In the genomic region with DNA sequence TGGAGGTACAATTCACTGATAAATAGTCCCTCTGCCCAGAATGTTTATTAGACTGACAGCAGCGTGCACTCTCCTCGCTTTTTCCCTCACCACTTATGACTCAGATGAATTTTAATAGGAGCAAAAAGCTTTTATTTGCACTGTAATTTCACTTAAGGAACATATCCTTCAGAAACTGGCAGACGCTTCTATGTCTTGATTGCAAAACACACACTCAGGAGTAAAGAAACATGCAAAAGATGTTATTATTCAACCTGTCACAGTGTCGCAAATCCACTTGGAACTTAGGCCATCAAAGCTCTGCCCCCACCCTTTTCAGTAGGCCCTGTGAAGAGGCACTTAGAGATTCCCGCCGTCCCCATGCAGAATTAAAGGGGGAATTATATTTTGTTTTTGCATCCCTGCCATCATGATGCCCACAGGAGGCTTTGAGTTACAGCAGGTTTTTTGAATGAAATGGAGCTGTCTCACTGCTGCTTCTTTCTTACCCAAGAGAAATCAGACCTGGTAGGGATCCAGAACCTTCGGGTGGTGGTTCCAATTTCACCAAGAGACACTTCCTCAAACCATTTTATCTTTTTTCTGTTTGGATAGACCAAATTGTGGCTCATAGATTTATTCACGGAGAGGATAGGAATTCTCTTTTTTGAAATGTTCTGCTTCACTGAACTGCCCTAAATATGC, we compare ENCODE assay signal across 11 cellular contexts.
A peak's percentile ranks its signal among the peaks of the same experiment; 100 is the strongest.
DNase-seq lines count a peak whose midpoint lies in the region; ATAC-seq, FAIRE-seq and TF ChIP-seq lines count a peak whose summit lies in the region.
"Had no signal": no experiment of that assay in that cellular context is flagged by ENCODE, and none has a peak within 500 bp of the region (broad histone marks: within the 10 kb centered on the region; RNA-seq: fewer than 3 reads in every experiment).

No MANE protein-coding gene starts in this region.

- POLR2A ChIA-PET in HEK293 (lab: Yijun Ruan, JAX) = no interaction called here
- POLR2A ChIA-PET in WTC11 (lab: Charles Lee) = no interaction called here

- H3K4me3 ChIP-seq in HEK293 (ENCODE audit: low read depth, low read length) (no peak overlapping the region), neutrophil (ENCODE audit: low read depth in 1 of 2, low read length in 1 of 2) (no peak overlapping the region), pancreas (no peak overlapping the region)

- no peaks in the 10 kb centered on the region for H3K9me3 Mint-ChIP-seq in WTC11
- H3K9me3 Mint-ChIP-seq: activated naive CD8-positive, alpha-beta T cell treated with anti-CD3 and anti-CD28 coated beads for 36 hours had no signal

- ATAC-seq in WTC11 (no peak), pancreas (no peak)

- CTCF ChIA-PET in HEK293 (lab: Yijun Ruan, JAX) (interaction anchor here (0.6 to 2.8 kb wide), 10 partner anchors 14 to 858 kb away, joined by 3 to 19 read pairs (median 4); no protein-coding TSS in a partner anchor), WTC11 (lab: Charles Lee) (interaction anchor here (0.7 to 6.8 kb wide), 23 partner anchors 12 to 914 kb away, joined by 3 to 45 read pairs (median 5); a partner anchor contains a TSS)

- intact Hi-C loops in pancreas (cut with DNase I) = loop anchor here in 2 of 3 donors (10.0 kb wide), 1 partner anchor 599 kb away; no protein-coding TSS in a partner anchor

- no peak for FAIRE-seq in pancreas (lab: Jason Lieb, UNC)
- FAIRE-seq: keratinocyte had no signal

- H3K4me1 Mint-ChIP-seq in WTC11 = peaks cover 96% of the 10 kb centered on the region

- DNase-seq in NCI-H2029 treated with DMSO at 0.1 percent for 48 hours (lab: John Stamatoyannopoulos, UW) = peak; percentile 18
- no peak for DNase-seq in WTC11 (ENCODE audit: low spot score)
- DNase-seq in foreskin melanocyte = no peak
- DNase-seq in hippocampal formation (lab: John Stamatoyannopoulos, UW) = no peak
- DNase-seq in pancreas = no peak
- no peak for DNase-seq in ecto neural progenitor cell (ENCODE audit: low spot score)

- H3K36me3 ChIP-seq in HEK293 (ENCODE audit: control insufficient read depth in 2 of 2, insufficient read depth in 1 of 2, low read length in 2 of 2) (no peaks in the 10 kb centered on the region), neutrophil (no peaks in the 10 kb centered on the region), pancreas (no peaks in the 10 kb centered on the region)

- H3K27me3 ChIP-seq in neutrophil (no peaks in the 10 kb centered on the region), pancreas (no peaks in the 10 kb centered on the region)

- H3K27ac ChIP-seq in HEK293 (ENCODE audit: extremely low read depth, low read depth, low read length) = no peak overlapping the region
- H3K27ac ChIP-seq in neutrophil = peak overlapping the region; percentile 62
- no peak overlapping the region for H3K27ac ChIP-seq in pancreas
- H3K27ac ChIP-seq: epithelial cell of prostate had no signal

- H3K36me3 Mint-ChIP-seq in WTC11 = no peaks in the 10 kb centered on the region
- H3K36me3 Mint-ChIP-seq: activated naive CD8-positive, alpha-beta T cell treated with anti-CD3 and anti-CD28 coated beads for 36 hours had no signal

- TF ChIP-seq CTCF in HEK293 (tag by site-specific recombination; IDR thresholded peaks at IDR 0.05) (no peak), WTC11 (IDR thresholded peaks at IDR 0.05) (no peak), neutrophil (IDR thresholded peaks at IDR 0.05) (no peak), pancreas (IDR thresholded peaks at IDR 0.05) (no peak)

- H3K9me3 ChIP-seq in HEK293 (ENCODE audit: control insufficient read depth, insufficient read depth, low read depth, low read length) (no peaks in the 10 kb centered on the region), neutrophil (no peaks in the 10 kb centered on the region), pancreas (no peaks in the 10 kb centered on the region)

- H3K27me3 Mint-ChIP-seq in WTC11 (ENCODE audit: low read depth) = no peaks in the 10 kb centered on the region
- H3K27me3 Mint-ChIP-seq: activated naive CD8-positive, alpha-beta T cell treated with anti-CD3 and anti-CD28 coated beads for 36 hours had no signal

- peak overlapping the region; percentile 84 for H3K27ac Mint-ChIP-seq in WTC11
- H3K27ac Mint-ChIP-seq: activated naive CD8-positive, alpha-beta T cell treated with anti-CD3 and anti-CD28 coated beads for 36 hours had no signal

- WGBS in pancreas, 2 donors = 57 to 60% methylated on average over 8 of the region's 8 CpGs

- H3K4me1 ChIP-seq in HEK293 (ENCODE audit: control insufficient read depth, insufficient read depth, low read length) (no peaks in the 10 kb centered on the region), neutrophil (ENCODE audit: control insufficient read depth in 1 of 2, insufficient read depth in 1 of 2, low read depth in 1 of 2, low read length in 1 of 2) (peaks cover 57% of the 10 kb centered on the region in 2 experiments), pancreas (peaks cover 6 to 26% (median 23%) of the 10 kb centered on the region in 3 donors)

- no peak overlapping the region for H3K4me3 Mint-ChIP-seq in WTC11
- H3K4me3 Mint-ChIP-seq: activated naive CD8-positive, alpha-beta T cell treated with anti-CD3 and anti-CD28 coated beads for 36 hours had no signal

TF ChIP-seq in HEK293, 187 proteins besides CTCF, POLR2A, EP300 and RAD21 (continues in another document):
- TF ChIP-seq, protein P1, sequence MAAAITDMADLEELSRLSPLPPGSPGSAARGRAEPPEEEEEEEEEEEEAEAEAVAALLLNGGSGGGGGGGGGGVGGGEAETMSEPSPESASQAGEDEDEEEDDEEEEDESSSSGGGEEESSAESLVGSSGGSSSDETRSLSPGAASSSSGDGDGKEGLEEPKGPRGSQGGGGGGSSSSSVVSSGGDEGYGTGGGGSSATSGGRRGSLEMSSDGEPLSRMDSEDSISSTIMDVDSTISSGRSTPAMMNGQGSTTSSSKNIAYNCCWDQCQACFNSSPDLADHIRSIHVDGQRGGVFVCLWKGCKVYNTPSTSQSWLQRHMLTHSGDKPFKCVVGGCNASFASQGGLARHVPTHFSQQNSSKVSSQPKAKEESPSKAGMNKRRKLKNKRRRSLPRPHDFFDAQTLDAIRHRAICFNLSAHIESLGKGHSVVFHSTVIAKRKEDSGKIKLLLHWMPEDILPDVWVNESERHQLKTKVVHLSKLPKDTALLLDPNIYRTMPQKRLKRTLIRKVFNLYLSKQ (tag by site-specific recombination; IDR thresholded peaks at IDR 0.05; ENCODE audit: borderline replicate concordance) = no peak
- TF ChIP-seq, protein P2, sequence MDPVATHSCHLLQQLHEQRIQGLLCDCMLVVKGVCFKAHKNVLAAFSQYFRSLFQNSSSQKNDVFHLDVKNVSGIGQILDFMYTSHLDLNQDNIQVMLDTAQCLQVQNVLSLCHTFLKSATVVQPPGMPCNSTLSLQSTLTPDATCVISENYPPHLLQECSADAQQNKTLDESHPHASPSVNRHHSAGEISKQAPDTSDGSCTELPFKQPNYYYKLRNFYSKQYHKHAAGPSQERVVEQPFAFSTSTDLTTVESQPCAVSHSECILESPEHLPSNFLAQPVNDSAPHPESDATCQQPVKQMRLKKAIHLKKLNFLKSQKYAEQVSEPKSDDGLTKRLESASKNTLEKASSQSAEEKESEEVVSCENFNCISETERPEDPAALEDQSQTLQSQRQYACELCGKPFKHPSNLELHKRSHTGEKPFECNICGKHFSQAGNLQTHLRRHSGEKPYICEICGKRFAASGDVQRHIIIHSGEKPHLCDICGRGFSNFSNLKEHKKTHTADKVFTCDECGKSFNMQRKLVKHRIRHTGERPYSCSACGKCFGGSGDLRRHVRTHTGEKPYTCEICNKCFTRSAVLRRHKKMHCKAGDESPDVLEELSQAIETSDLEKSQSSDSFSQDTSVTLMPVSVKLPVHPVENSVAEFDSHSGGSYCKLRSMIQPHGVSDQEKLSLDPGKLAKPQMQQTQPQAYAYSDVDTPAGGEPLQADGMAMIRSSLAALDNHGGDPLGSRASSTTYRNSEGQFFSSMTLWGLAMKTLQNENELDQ (tag by site-specific recombination; IDR thresholded peaks at IDR 0.05; ENCODE audit: low read depth) = no peak
- peak; percentile 44 for TF ChIP-seq OSR2 (tag by site-specific recombination; IDR thresholded peaks at IDR 0.05)
- TF ChIP-seq HOXD13 (CRISPR knock-in tag; IDR thresholded peaks at IDR 0.05; ENCODE audit: borderline replicate concordance) = no peak
- peak; percentile 60 for TF ChIP-seq SP7 (tag by site-specific recombination; IDR thresholded peaks at IDR 0.05)

TF ChIP-seq in WTC11, 78 proteins besides CTCF, POLR2A, EP300 and RAD21 (continues in another document):
- TF ChIP-seq, protein P3, sequence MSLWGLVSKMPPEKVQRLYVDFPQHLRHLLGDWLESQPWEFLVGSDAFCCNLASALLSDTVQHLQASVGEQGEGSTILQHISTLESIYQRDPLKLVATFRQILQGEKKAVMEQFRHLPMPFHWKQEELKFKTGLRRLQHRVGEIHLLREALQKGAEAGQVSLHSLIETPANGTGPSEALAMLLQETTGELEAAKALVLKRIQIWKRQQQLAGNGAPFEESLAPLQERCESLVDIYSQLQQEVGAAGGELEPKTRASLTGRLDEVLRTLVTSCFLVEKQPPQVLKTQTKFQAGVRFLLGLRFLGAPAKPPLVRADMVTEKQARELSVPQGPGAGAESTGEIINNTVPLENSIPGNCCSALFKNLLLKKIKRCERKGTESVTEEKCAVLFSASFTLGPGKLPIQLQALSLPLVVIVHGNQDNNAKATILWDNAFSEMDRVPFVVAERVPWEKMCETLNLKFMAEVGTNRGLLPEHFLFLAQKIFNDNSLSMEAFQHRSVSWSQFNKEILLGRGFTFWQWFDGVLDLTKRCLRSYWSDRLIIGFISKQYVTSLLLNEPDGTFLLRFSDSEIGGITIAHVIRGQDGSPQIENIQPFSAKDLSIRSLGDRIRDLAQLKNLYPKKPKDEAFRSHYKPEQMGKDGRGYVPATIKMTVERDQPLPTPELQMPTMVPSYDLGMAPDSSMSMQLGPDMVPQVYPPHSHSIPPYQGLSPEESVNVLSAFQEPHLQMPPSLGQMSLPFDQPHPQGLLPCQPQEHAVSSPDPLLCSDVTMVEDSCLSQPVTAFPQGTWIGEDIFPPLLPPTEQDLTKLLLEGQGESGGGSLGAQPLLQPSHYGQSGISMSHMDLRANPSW (CRISPR knock-in tag; conservative IDR thresholded peaks at IDR 0.05; ENCODE audit: low read depth) = no peak
- TF ChIP-seq, protein P4, sequence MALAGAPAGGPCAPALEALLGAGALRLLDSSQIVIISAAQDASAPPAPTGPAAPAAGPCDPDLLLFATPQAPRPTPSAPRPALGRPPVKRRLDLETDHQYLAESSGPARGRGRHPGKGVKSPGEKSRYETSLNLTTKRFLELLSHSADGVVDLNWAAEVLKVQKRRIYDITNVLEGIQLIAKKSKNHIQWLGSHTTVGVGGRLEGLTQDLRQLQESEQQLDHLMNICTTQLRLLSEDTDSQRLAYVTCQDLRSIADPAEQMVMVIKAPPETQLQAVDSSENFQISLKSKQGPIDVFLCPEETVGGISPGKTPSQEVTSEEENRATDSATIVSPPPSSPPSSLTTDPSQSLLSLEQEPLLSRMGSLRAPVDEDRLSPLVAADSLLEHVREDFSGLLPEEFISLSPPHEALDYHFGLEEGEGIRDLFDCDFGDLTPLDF (CRISPR knock-in tag; IDR thresholded peaks at IDR 0.05) = no peak
- no peak for TF ChIP-seq RELA (CRISPR knock-in tag; IDR thresholded peaks at IDR 0.05; ENCODE audit: borderline replicate concordance)
- TF ChIP-seq NR3C1 (CRISPR knock-in tag; conservative IDR thresholded peaks at IDR 0.05; ENCODE audit: low read depth) = no peak
- no peak for TF ChIP-seq SMAD3 (CRISPR knock-in tag; IDR thresholded peaks at IDR 0.05; ENCODE audit: borderline replicate concordance)
